1 cellular context compared by ENCODE assay signal in the genomic region with DNA sequence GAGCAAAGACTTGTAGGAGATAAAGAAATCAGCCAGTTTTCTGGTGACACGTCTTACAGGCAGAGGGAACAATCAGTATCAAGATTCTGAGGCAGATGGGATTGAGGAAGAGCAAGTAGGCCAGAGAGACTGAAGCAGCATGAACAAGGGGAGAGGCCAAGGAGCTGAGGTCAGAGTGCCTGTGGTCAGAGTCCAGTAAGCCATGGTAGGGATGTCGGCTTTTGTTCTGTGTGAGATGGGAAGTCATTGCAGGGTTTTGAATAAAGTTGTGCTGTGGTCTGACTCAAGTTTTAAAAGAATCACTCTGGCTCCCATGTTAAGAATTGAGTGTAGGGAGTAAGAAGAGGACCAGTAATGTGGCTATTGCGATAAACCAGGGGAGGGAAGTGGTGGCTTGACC.
A peak's percentile ranks its signal among the peaks of the same experiment; 100 is the strongest.
TF ChIP-seq lines count a peak whose summit lies in the region.

No MANE protein-coding gene starts in this region.

TF ChIP-seq in K562, 482 proteins besides CTCF, POLR2A, EP300 and RAD21 (continued from another document):
- TF ChIP-seq, protein P1, sequence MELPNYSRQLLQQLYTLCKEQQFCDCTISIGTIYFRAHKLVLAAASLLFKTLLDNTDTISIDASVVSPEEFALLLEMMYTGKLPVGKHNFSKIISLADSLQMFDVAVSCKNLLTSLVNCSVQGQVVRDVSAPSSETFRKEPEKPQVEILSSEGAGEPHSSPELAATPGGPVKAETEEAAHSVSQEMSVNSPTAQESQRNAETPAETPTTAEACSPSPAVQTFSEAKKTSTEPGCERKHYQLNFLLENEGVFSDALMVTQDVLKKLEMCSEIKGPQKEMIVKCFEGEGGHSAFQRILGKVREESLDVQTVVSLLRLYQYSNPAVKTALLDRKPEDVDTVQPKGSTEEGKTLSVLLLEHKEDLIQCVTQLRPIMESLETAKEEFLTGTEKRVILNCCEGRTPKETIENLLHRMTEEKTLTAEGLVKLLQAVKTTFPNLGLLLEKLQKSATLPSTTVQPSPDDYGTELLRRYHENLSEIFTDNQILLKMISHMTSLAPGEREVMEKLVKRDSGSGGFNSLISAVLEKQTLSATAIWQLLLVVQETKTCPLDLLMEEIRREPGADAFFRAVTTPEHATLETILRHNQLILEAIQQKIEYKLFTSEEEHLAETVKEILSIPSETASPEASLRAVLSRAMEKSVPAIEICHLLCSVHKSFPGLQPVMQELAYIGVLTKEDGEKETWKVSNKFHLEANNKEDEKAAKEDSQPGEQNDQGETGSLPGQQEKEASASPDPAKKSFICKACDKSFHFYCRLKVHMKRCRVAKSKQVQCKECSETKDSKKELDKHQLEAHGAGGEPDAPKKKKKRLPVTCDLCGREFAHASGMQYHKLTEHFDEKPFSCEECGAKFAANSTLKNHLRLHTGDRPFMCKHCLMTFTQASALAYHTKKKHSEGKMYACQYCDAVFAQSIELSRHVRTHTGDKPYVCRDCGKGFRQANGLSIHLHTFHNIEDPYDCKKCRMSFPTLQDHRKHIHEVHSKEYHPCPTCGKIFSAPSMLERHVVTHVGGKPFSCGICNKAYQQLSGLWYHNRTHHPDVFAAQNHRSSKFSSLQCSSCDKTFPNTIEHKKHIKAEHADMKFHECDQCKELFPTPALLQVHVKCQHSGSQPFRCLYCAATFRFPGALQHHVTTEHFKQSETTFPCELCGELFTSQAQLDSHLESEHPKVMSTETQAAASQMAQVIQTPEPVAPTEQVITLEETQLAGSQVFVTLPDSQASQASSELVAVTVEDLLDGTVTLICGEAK (IDR thresholded peaks at IDR 0.05), result peak; percentile 70
- TF ChIP-seq, protein P1 (CRISPR knock-in tag; IDR thresholded peaks at IDR 0.05), result peak; percentile 52; the same call in 1 of the 2 replicates
- TF ChIP-seq HOMEZ (CRISPR knock-in tag; IDR thresholded peaks at IDR 0.05), result no peak
